ENCODE assay signal across 8 cellular contexts in genomic region chr5:40436535-40437237, GRCh38.
A peak's percentile ranks its signal among the peaks of the same experiment; 100 is the strongest.
DNase-seq lines count a peak whose midpoint lies in the region; ATAC-seq and TF ChIP-seq lines count a peak whose summit lies in the region.
"Had no signal": no experiment of that assay in that cellular context is flagged by ENCODE, and none has a peak within 500 bp of the region (broad histone marks: within the 10 kb centered on the region; RNA-seq: fewer than 3 reads in every experiment).

No MANE protein-coding gene starts in this region.

- CTCF ChIA-PET in activated CD4-positive, alpha-beta memory T cell treated with anti-CD3 and anti-CD28 coated beads, Interleukin-2, amount 10 ng/mL, durations not matched to agents 7 days and 5 days (lab: Charles Lee) = interaction anchor here (1.1 to 4.1 kb wide), 7 partner anchors 8 to 488 kb away, joined by 3 to 22 read pairs (median 6); no protein-coding TSS in a partner anchor
- CTCF ChIA-PET in OCI-LY7 (lab: Charles Lee; ENCODE audit: unreplicated experiment) = no interaction called here

- POLR2A ChIA-PET in activated CD4-positive, alpha-beta memory T cell treated with anti-CD3 and anti-CD28 coated beads, Interleukin-2, amount 10 ng/mL, durations not matched to agents 7 days and 5 days (lab: Charles Lee) = interaction anchor here (1.0 to 3.9 kb wide), 22 partner anchors 9 to 318 kb away, joined by 3 to 49 read pairs (median 6); partner anchors contain the start of gene PTGER4
- POLR2A ChIA-PET in OCI-LY7 (lab: Charles Lee) = interaction anchor here (0.5 to 1.1 kb wide), 8 partner anchors 10 to 1012 kb away, joined by 3 to 5 read pairs (median 4); no protein-coding TSS in a partner anchor

- H3K9me3 Mint-ChIP-seq in activated CD4-positive, alpha-beta memory T cell treated with anti-CD3 and anti-CD28 coated beads, Interleukin-2, amount 10 ng/mL, durations not matched to agents 7 days and 5 days = peaks cover 3% of the 10 kb centered on the region
- no peaks in the 10 kb centered on the region for H3K9me3 Mint-ChIP-seq in stimulated activated memory B cell treated with anti-CD40 and anti-IgM and Interleukin-4, amounts not matched to agents 10 μg/mL and 1 μg/mL and 100 μg/mL, for 72 hours

- peak; percentile 49 for DNase-seq in activated CD4-positive, alpha-beta memory T cell treated with anti-CD3 and anti-CD28 coated beads, Interleukin-2, amount 10 ng/mL, durations not matched to agents 7 days and 5 days
- DNase-seq in OCI-LY7 (ENCODE audit: low spot score) (no peak), GM19238 (ENCODE audit: insufficient read length, low spot score) (no peak), mesenchymal stem cell (no peak)

- WGBS in mesenchymal stem cell = 93% methylated on average over 9 of the region's 9 CpGs

- H3K4me1 ChIP-seq in OCI-LY7 (ENCODE audit: insufficient read depth, low read length, poor library complexity, severe bottlenecking) = no peaks in the 10 kb centered on the region
- H3K4me1 ChIP-seq in mesenchymal stem cell (ENCODE audit: control insufficient read depth, insufficient read depth, low read depth, low read length) = no peaks in the 10 kb centered on the region

- H2BK5ac ChIP-seq in mesenchymal stem cell (ENCODE audit: low read depth, low read length, poor library complexity, severe bottlenecking) = no peak overlapping the region

- H2BK15ac ChIP-seq in mesenchymal stem cell (ENCODE audit: low read depth, poor library complexity, severe bottlenecking) = no peak overlapping the region

- no peak overlapping the region for H3K4ac ChIP-seq in mesenchymal stem cell (ENCODE audit: low read depth in 1 of 2, low read length in 2 of 2)

- H3K4me3 Mint-ChIP-seq in activated CD4-positive, alpha-beta memory T cell treated with anti-CD3 and anti-CD28 coated beads, Interleukin-2, amount 10 ng/mL, durations not matched to agents 7 days and 5 days = peak overlapping the region; percentile 50
- H3K4me3 Mint-ChIP-seq in stimulated activated memory B cell treated with anti-CD40 and anti-IgM and Interleukin-4, amounts not matched to agents 10 μg/mL and 1 μg/mL and 100 μg/mL, for 72 hours = peak overlapping the region; percentile 40

- H3K9ac ChIP-seq in mesenchymal stem cell (ENCODE audit: low read length) = no peak overlapping the region

- no peaks in the 10 kb centered on the region for H3K79me2 ChIP-seq in OCI-LY7 (ENCODE audit: insufficient read depth, low read depth, low read length)

- no peak overlapping the region for H3K23ac ChIP-seq in mesenchymal stem cell (ENCODE audit: low read length in 2 of 2)

- no peak overlapping the region for H3K18ac ChIP-seq in mesenchymal stem cell (ENCODE audit: low read depth in 1 of 2, low read length in 2 of 2)

- TF ChIP-seq CTCF in OCI-LY7 (conservative IDR thresholded peaks at IDR 0.05; ENCODE audit: low read length) = no peak

- peaks cover 64% of the 10 kb centered on the region for H3K4me1 Mint-ChIP-seq in activated CD4-positive, alpha-beta memory T cell treated with anti-CD3 and anti-CD28 coated beads, Interleukin-2, amount 10 ng/mL, durations not matched to agents 7 days and 5 days
- peaks cover 31% of the 10 kb centered on the region for H3K4me1 Mint-ChIP-seq in stimulated activated memory B cell treated with anti-CD40 and anti-IgM and Interleukin-4, amounts not matched to agents 10 μg/mL and 1 μg/mL and 100 μg/mL, for 72 hours

- H3K36me3 ChIP-seq in OCI-LY7 (ENCODE audit: insufficient read depth, low read length) (no peaks in the 10 kb centered on the region), mesenchymal stem cell (ENCODE audit: control insufficient read depth in 1 of 2, insufficient read depth in 2 of 2, low read depth in 1 of 2, low read length in 2 of 2) (no peaks in the 10 kb centered on the region)

- no peak overlapping the region for H3K27ac ChIP-seq in OCI-LY7 (ENCODE audit: low read depth, low read length, poor library complexity, severe bottlenecking)
- no peak overlapping the region for H3K27ac ChIP-seq in mesenchymal stem cell (ENCODE audit: low read length, poor library complexity, severe bottlenecking)

- no peaks in the 10 kb centered on the region for H3K9me2 ChIP-seq in OCI-LY7 (ENCODE audit: insufficient read depth, low read length)

- no peak overlapping the region for H2BK120ac ChIP-seq in mesenchymal stem cell (ENCODE audit: low read depth, low read length)

- peak; percentile 80 for ATAC-seq in GM19395 (IDR thresholded peaks at IDR 0.05; ENCODE audit: unreplicated experiment)
- ATAC-seq in HG03064 (IDR thresholded peaks at IDR 0.05; ENCODE audit: low read depth, unreplicated experiment) = peak; percentile 68
- peak; percentile 61 for ATAC-seq in stimulated activated memory B cell treated with anti-CD40 and anti-IgM and Interleukin-4, amounts not matched to agents 10 μg/mL and 1 μg/mL and 100 μg/mL, for 72 hours
- ATAC-seq: HCT116 had no signal

- H3K4me3 ChIP-seq in OCI-LY7 (ENCODE audit: low read depth, low read length, poor library complexity, severe bottlenecking) (no peak overlapping the region), mesenchymal stem cell (ENCODE audit: insufficient read depth in 1 of 2, low read depth in 1 of 2, low read length in 2 of 2) (no peak overlapping the region)

- H2AFZ ChIP-seq in OCI-LY7 (ENCODE audit: low read length) (no peak overlapping the region), mesenchymal stem cell (ENCODE audit: low read depth, low read length) (no peak overlapping the region)

- H4K20me1 ChIP-seq in OCI-LY7 (ENCODE audit: insufficient read depth, low read length) = no peaks in the 10 kb centered on the region

- H2AK5ac ChIP-seq in mesenchymal stem cell (ENCODE audit: low read length, severe bottlenecking) = no peak overlapping the region

- no peaks in the 10 kb centered on the region for H3K27me3 Mint-ChIP-seq in activated CD4-positive, alpha-beta memory T cell treated with anti-CD3 and anti-CD28 coated beads, Interleukin-2, amount 10 ng/mL, durations not matched to agents 7 days and 5 days
- no peaks in the 10 kb centered on the region for H3K27me3 Mint-ChIP-seq in stimulated activated memory B cell treated with anti-CD40 and anti-IgM and Interleukin-4, amounts not matched to agents 10 μg/mL and 1 μg/mL and 100 μg/mL, for 72 hours

- BruUV-seq in OCI-LY7 (replicated peaks; lab: Mats Ljungman, UMichigan) = no TSS peak

- H2BK12ac ChIP-seq in mesenchymal stem cell (ENCODE audit: low read length in 2 of 2) = no peak overlapping the region

- H4K8ac ChIP-seq in mesenchymal stem cell (ENCODE audit: low read length) = no peak overlapping the region

- intact Hi-C loops in OCI-LY7 (cut with micrococcal nuclease; ENCODE audit: unreplicated experiment) = no loop called here

- peaks cover 21% of the 10 kb centered on the region for H3K36me3 Mint-ChIP-seq in activated CD4-positive, alpha-beta memory T cell treated with anti-CD3 and anti-CD28 coated beads, Interleukin-2, amount 10 ng/mL, durations not matched to agents 7 days and 5 days (ENCODE audit: low read depth)
- H3K36me3 Mint-ChIP-seq in stimulated activated memory B cell treated with anti-CD40 and anti-IgM and Interleukin-4, amounts not matched to agents 10 μg/mL and 1 μg/mL and 100 μg/mL, for 72 hours = no peaks in the 10 kb centered on the region

- no peaks in the 10 kb centered on the region for H3K27me3 ChIP-seq in mesenchymal stem cell (ENCODE audit: control insufficient read depth in 1 of 2, insufficient read depth in 1 of 2, low read length in 2 of 2)

- H3K4me2 ChIP-seq in OCI-LY7 (ENCODE audit: low read length) (no peak overlapping the region), mesenchymal stem cell (ENCODE audit: low read length, poor library complexity, severe bottlenecking) (no peak overlapping the region)

- H3K79me1 ChIP-seq in mesenchymal stem cell (replicated peaks; ENCODE audit: low read length, poor library complexity, severe bottlenecking) = no peaks in the 10 kb centered on the region

- peak overlapping the region; percentile 81 for H3K27ac Mint-ChIP-seq in activated CD4-positive, alpha-beta memory T cell treated with anti-CD3 and anti-CD28 coated beads, Interleukin-2, amount 10 ng/mL, durations not matched to agents 7 days and 5 days
- peak overlapping the region; percentile 38 for H3K27ac Mint-ChIP-seq in stimulated activated memory B cell treated with anti-CD40 and anti-IgM and Interleukin-4, amounts not matched to agents 10 μg/mL and 1 μg/mL and 100 μg/mL, for 72 hours

- no peak overlapping the region for H4K91ac ChIP-seq in mesenchymal stem cell (ENCODE audit: low read length)

- H3K9me3 ChIP-seq in OCI-LY7 (ENCODE audit: low read length) (no peaks in the 10 kb centered on the region), mesenchymal stem cell (ENCODE audit: control insufficient read depth, low read length) (no peaks in the 10 kb centered on the region)

- H3K14ac ChIP-seq in mesenchymal stem cell (ENCODE audit: low read length in 2 of 2) = no peak overlapping the region
